In the genomic region with DNA sequence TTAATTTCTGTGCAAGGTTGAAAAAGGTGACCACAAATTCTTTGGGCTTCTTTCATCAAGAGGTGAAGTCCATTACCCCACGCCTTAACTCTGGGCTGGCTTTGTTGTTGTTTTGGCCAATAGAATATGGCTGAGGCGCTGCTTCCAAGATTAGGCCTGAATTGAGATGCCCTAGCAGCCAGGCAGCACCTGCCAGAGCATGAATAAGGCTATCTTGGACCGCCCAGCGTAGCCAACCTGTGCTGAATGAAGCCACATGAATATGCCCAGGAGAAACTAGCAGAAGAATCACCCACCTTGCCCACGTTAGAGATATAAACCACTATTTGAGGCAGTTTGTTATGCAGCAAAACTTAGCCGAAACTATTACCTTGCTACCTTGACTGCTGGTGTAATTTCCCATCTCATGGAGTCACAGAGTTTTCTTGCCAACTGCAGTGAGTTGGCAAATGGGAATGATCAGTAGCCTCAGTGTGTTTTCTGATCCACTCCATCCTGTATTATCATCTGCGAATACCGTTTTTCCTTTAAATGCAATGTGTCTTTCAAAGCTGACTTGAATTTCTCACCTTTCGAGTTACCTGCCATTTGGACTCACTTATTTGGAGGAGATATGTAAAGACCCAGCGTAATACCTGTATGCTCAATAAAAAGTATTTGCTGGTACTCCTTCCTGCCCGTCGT, we compare ENCODE assay signal across 6 cellular contexts. TPM values are rescaled to one million over a fixed set of nuclear protein-coding genes. Genes with fewer than 3 reads are reported as not detected.
DNase-seq lines count a peak whose midpoint lies in the region; ATAC-seq and TF ChIP-seq lines count a peak whose summit lies in the region.

No MANE protein-coding gene starts in this region.

- peak overlapping the region; percentile 6 to 97 (median 90) for H3K27ac ChIP-seq in dorsolateral prefrontal cortex
- H3K27ac ChIP-seq in gastrocnemius medialis: peak overlapping the region; percentile 86 to 99 (median 94)

- TF ChIP-seq POLR2A in gastrocnemius medialis (IDR thresholded peaks at IDR 0.05): no peak

- intact Hi-C loops in dorsolateral prefrontal cortex (cut with DNase I): loop anchor here in 1 of 2 donors (2.0 kb wide), 1 partner anchor 27 kb away; a partner anchor contains a TSS
- intact Hi-C loops in gastrocnemius medialis (cut with DNase I; ENCODE audit: low total_unique reads): loop anchor here (1.0 to 10.0 kb wide), 5 partner anchors 13 to 549 kb away; a partner anchor contains a TSS

- H3K36me3 ChIP-seq in MG63 (peaks cover 10% of the 10 kb centered on the region), gastrocnemius medialis (peaks cover 0 to 6% of the 10 kb centered on the region in 2 donors)

- peak; percentile 46 to 52 for ATAC-seq in gastrocnemius medialis

- peaks cover 20 to 36% of the 10 kb centered on the region in 2 donors for H3K4me1 ChIP-seq in gastrocnemius medialis

- in situ Hi-C loops in gastrocnemius medialis (cut with MboI; ENCODE audit: low sequenced_read_pairs in 4 of 4): no loop called here

- H3K27me3 ChIP-seq in MG63 (no peaks in the 10 kb centered on the region), dorsolateral prefrontal cortex (no peaks in the 10 kb centered on the region), gastrocnemius medialis (no peaks in the 10 kb centered on the region)

- H3K4me3 ChIP-seq in MG63 (peak overlapping the region; percentile 79), dorsolateral prefrontal cortex (peak overlapping the region; percentile 59 to 95 (median 85)), gastrocnemius medialis (peak overlapping the region; percentile 61 to 92 (median 86))

- DNase-seq in MG63 (no peak), dorsolateral prefrontal cortex (peak in 1 of 10 donors; percentile 29), gastrocnemius medialis (peak in 1 of 2 donors; percentile 28), GM19240 (ENCODE audit: insufficient read length, low spot score) (no peak), HUDEP-2 (lab: John Stamatoyannopoulos, UW; ENCODE audit: unreplicated experiment in 76 of 76) (no peak), NCI-H774 (lab: John Stamatoyannopoulos, UW) (no peak)

- H3K9me3 ChIP-seq in MG63 (no peaks in the 10 kb centered on the region), gastrocnemius medialis (no peaks in the 10 kb centered on the region)

- TF ChIP-seq CTCF in dorsolateral prefrontal cortex (IDR thresholded peaks at IDR 0.05 in 54 of 56, conservative IDR thresholded peaks at IDR 0.05 in 2 of 56; ENCODE audit: low read depth in 1 of 56, partially characterized antibody in 56 of 56) (no peak), gastrocnemius medialis (IDR thresholded peaks at IDR 0.05 in 4 of 5, conservative IDR thresholded peaks at IDR 0.05 in 1 of 5) (no peak)

RNA-seq across cellular contexts. Expression of a gene that starts 0.7 kb away (rescaled TPM):
- total RNA-seq in MG63 (2014; rRNA removed; shearing (Covaris generic); ENCODE audit: low replicate concordance): not detected in 2 replicates
- total RNA-seq in dorsolateral prefrontal cortex: 10 to 100 TPM; 18.6 to 47.7 (median 28.7) TPM
- 1 to 10 TPM in 2 of 4 donors, under 1 TPM in 2; 0.40 to 5.8 (median 1.5) TPM for total RNA-seq in gastrocnemius medialis

RNA-seq across cellular contexts. Expression of a gene that starts 0.7 kb away (rescaled TPM):
- total RNA-seq in MG63 (2014; rRNA removed; shearing (Covaris generic); ENCODE audit: low replicate concordance): 3.3 and 4.2 TPM in 2 replicates
- total RNA-seq in dorsolateral prefrontal cortex (10 to 100 TPM in 78 of 120 experiments, 1 to 10 TPM in 42; 3.8 to 24.2 (median 11.3) TPM), gastrocnemius medialis (1 to 10 TPM; 4.2 to 7.5 (median 6.2) TPM)

RNA-seq across cellular contexts. Expression of a gene that starts 12.6 kb away (rescaled TPM):
- total RNA-seq in MG63 (2014; rRNA removed; shearing (Covaris generic); ENCODE audit: low replicate concordance): not detected in 2 replicates
- 1 to 10 TPM in 118 of 120 experiments, under 1 TPM in 2; 0.81 to 5.3 (median 2.5) TPM for total RNA-seq in dorsolateral prefrontal cortex
- total RNA-seq in gastrocnemius medialis: not detected

RNA-seq across cellular contexts. Expression of a gene that starts 26.8 kb away (rescaled TPM):
- 29.7 and 50.8 TPM in 2 replicates for total RNA-seq in MG63 (2014; rRNA removed; shearing (Covaris generic); ENCODE audit: low replicate concordance)
- total RNA-seq in dorsolateral prefrontal cortex (10 to 100 TPM in 119 of 120 experiments, 1 to 10 TPM in 1; 7.5 to 42.1 (median 22.0) TPM), gastrocnemius medialis (10 to 100 TPM; 12.3 to 16.8 (median 13.2) TPM)

RNA-seq across cellular contexts. Expression of a gene that starts 26.9 kb away (rescaled TPM):
- total RNA-seq in MG63 (2014; rRNA removed; shearing (Covaris generic); ENCODE audit: low replicate concordance): 50.3 and 59.7 TPM in 2 replicates
- 10 to 100 TPM; 18.6 to 44.3 (median 31.2) TPM for total RNA-seq in dorsolateral prefrontal cortex
- 10 to 100 TPM; 29.3 to 43.4 (median 35.5) TPM for total RNA-seq in gastrocnemius medialis
